Comparison of ENCODE assay signal across 28 cellular contexts in genomic region chr1:15728937-15729657, GRCh38. TPM values are rescaled to one million over a fixed set of nuclear protein-coding genes. Genes with fewer than 3 reads are reported as not detected.
"Had no signal": no experiment of that assay in that cellular context is flagged by ENCODE, and none has a peak within 500 bp of the region (broad histone marks: within the 10 kb centered on the region; RNA-seq: fewer than 3 reads in every experiment).

No MANE protein-coding gene starts in this region.

- H3K4me3 ChIP-seq: ascending aorta, mucosa of descending colon, thyroid gland, upper lobe of right lung had no signal

- H3K9me3 Mint-ChIP-seq: activated naive CD4-positive, alpha-beta T cell treated with anti-CD3 and anti-CD28 coated beads for 36 hours; activated T-cell treated with anti-CD3 and anti-CD28 coated beads, Interleukin-2, amount 50 U/mL, for 4 hours; activated T-helper 2 cell treated with anti-CD3 and anti-CD28 coated beads, Interferon-gamma antibody, Interleukin-2, Interleukin-4, amounts not matched to agents 10 μg/mL and 5 μg/mL and 100 μg/mL, durations not matched to agents 14 hours and 24 hours and 36 hours; central memory CD8-positive, alpha-beta T cell; stimulated activated naive CD8-positive, alpha-beta T cell treated with anti-CD3 and anti-CD28 coated beads, Interleukin-15, Interleukin-2, amounts not matched to agents 100 ng/mL and 50 ng/mL, for 24 hours had no signal

- H3K4me1 Mint-ChIP-seq: central memory CD8-positive, alpha-beta T cell had no signal

- H3K27me3 ChIP-seq: ascending aorta, thyroid gland, upper lobe of right lung had no signal

- H3K27ac Mint-ChIP-seq: activated naive CD4-positive, alpha-beta T cell treated with anti-CD3 and anti-CD28 coated beads for 36 hours; activated T-helper 2 cell treated with anti-CD3 and anti-CD28 coated beads, Interferon-gamma antibody, Interleukin-2, Interleukin-4, amounts not matched to agents 10 μg/mL and 5 μg/mL and 100 μg/mL, durations not matched to agents 14 hours and 24 hours and 36 hours; stimulated activated naive CD8-positive, alpha-beta T cell treated with anti-CD3 and anti-CD28 coated beads, Interleukin-15, Interleukin-2, amounts not matched to agents 100 ng/mL and 50 ng/mL, for 24 hours had no signal

- H3K9me3 ChIP-seq: ascending aorta, mucosa of descending colon, thyroid gland, upper lobe of right lung had no signal

- H3K4me1 ChIP-seq: ascending aorta, upper lobe of right lung had no signal

- DNase-seq: activated CD4-positive, alpha-beta T cell treated with anti-CD3 and anti-CD28 coated beads, Interleukin-2, amount 50 U/mL, for 4 hours; activated CD8-positive, alpha-beta memory T cell treated with anti-CD3 and anti-CD28 coated beads for 24 hours; activated CD8-positive, alpha-beta memory T cell treated with anti-CD3 and anti-CD28 coated beads, Interleukin-2, amount 50 U/mL, for 4 hours; activated naive CD4-positive, alpha-beta T cell treated with anti-CD3 and anti-CD28 coated beads for 36 hours; activated T-cell treated with anti-CD3 and anti-CD28 coated beads, Interleukin-2, amount 50 U/mL, for 4 hours; effector memory CD4-positive, alpha-beta T cell; foreskin melanocyte; hippocampal formation; mesendoderm; mucosa of descending colon; retina; stimulated activated CD4-positive, alpha-beta T cell treated with anti-CD3 and anti-CD28 coated beads, Interleukin-4, amount 100 ng/mL, for 24 hours; substantia nigra; T-helper 9 cell; thyroid gland; upper lobe of right lung had no signal

- H3K4me3 Mint-ChIP-seq: activated naive CD4-positive, alpha-beta T cell treated with anti-CD3 and anti-CD28 coated beads for 36 hours; activated T-cell treated with anti-CD3 and anti-CD28 coated beads, Interleukin-2, amount 50 U/mL, for 4 hours; central memory CD8-positive, alpha-beta T cell; stimulated activated naive CD8-positive, alpha-beta T cell treated with anti-CD3 and anti-CD28 coated beads, Interleukin-15, Interleukin-2, amounts not matched to agents 100 ng/mL and 50 ng/mL, for 24 hours had no signal

- H3K27ac ChIP-seq: ascending aorta, thyroid gland, upper lobe of right lung had no signal

- FAIRE-seq: colon, endothelial cell of umbilical vein had no signal

- ATAC-seq: activated T-cell treated with anti-CD3 and anti-CD28 coated beads, Interleukin-2, amount 50 U/mL, for 4 hours; upper lobe of right lung had no signal

- H3K27me3 Mint-ChIP-seq: central memory CD8-positive, alpha-beta T cell; stimulated activated naive CD8-positive, alpha-beta T cell treated with anti-CD3 and anti-CD28 coated beads, Interleukin-15, Interleukin-2, amounts not matched to agents 100 ng/mL and 50 ng/mL, for 24 hours had no signal

RNA-seq across cellular contexts. Expression of gene TMEM82, which starts 13.2 kb away (rescaled TPM):
- total RNA-seq: activated naive CD4-positive, alpha-beta T cell treated with anti-CD3 and anti-CD28 coated beads for 36 hours; activated T-cell treated with anti-CD3 and anti-CD28 coated beads, Interleukin-2, amount 50 U/mL, for 4 hours; activated T-helper 2 cell treated with anti-CD3 and anti-CD28 coated beads, Interferon-gamma antibody, Interleukin-2, Interleukin-4, amounts not matched to agents 10 μg/mL and 5 μg/mL and 100 μg/mL, durations not matched to agents 14 hours and 24 hours and 36 hours; ascending aorta; endothelial cell of umbilical vein; esophagus mucosa; lower leg skin; omental fat pad; posterior vena cava; T-helper 1 cell treated with Interleukin-12 subunit alpha and Interleukin-12 subunit beta and Interleukin-4 antibody, amounts not matched to agents 30 ng/mL and 1 ng/mL, for 36 hours; thyroid gland; upper lobe of right lung had no signal
- polyA plus RNA-seq: endothelial cell of umbilical vein, neural cell had no signal

RNA-seq across cellular contexts. Expression of gene FBLIM1, which starts 29.5 kb away (rescaled TPM):
- total RNA-seq: activated naive CD4-positive, alpha-beta T cell treated with anti-CD3 and anti-CD28 coated beads for 36 hours; activated T-helper 2 cell treated with anti-CD3 and anti-CD28 coated beads, Interferon-gamma antibody, Interleukin-2, Interleukin-4, amounts not matched to agents 10 μg/mL and 5 μg/mL and 100 μg/mL, durations not matched to agents 14 hours and 24 hours and 36 hours; T-helper 1 cell treated with Interleukin-12 subunit alpha and Interleukin-12 subunit beta and Interleukin-4 antibody, amounts not matched to agents 30 ng/mL and 1 ng/mL, for 36 hours had no signal
